In genomic region chr10:75071756-75072155, GRCh38 we compare ENCODE assay signal across 27 cellular contexts.
"Had no signal": no experiment of that assay in that cellular context is flagged by ENCODE, and none has a peak within 500 bp of the region (broad histone marks: within the 10 kb centered on the region; RNA-seq: fewer than 3 reads in every experiment).

No MANE protein-coding gene starts in this region.

- H3K36me3 Mint-ChIP-seq: activated CD4-positive, alpha-beta memory T cell treated with anti-CD3 and anti-CD28 coated beads for 36 hours; naive thymus-derived CD4-positive, alpha-beta T cell; stimulated activated effector memory CD8-positive, alpha-beta T cell treated with anti-CD3 and anti-CD28 coated beads, Interleukin-12 subunit alpha, Interleukin-12 subunit beta, amount 100 ng/mL, for 72 hours had no signal

- H3K27me3 Mint-ChIP-seq: activated CD4-positive, alpha-beta memory T cell treated with anti-CD3 and anti-CD28 coated beads for 36 hours; activated CD4-positive, alpha-beta T cell treated with anti-CD3 and anti-CD28 coated beads, Interleukin-2, amount 10 ng/mL, durations not matched to agents 24 days and 14 days; activated T-helper 17 cell treated with anti-CD3 and anti-CD28 coated beads, Interleukin-2, amount 50 U/mL, for 72 hours; naive thymus-derived CD4-positive, alpha-beta T cell; T-helper 17 cell had no signal

- H3K4me3 ChIP-seq: breast epithelium, esophagus squamous epithelium, right lobe of liver, skin epidermis, suprapubic skin, tibial nerve had no signal

- H3K4me3 Mint-ChIP-seq: activated CD4-positive, alpha-beta memory T cell treated with anti-CD3 and anti-CD28 coated beads for 36 hours; activated CD4-positive, alpha-beta T cell treated with anti-CD3 and anti-CD28 coated beads, Interleukin-2, amount 10 ng/mL, durations not matched to agents 24 days and 14 days; activated T-cell treated with anti-CD3 and anti-CD28 coated beads, Interleukin-2, amount 50 U/mL, for 4 hours; activated T-helper 17 cell treated with anti-CD3 and anti-CD28 coated beads, Interleukin-2, amount 50 U/mL, for 72 hours; naive thymus-derived CD4-positive, alpha-beta T cell; stimulated activated effector memory CD8-positive, alpha-beta T cell treated with anti-CD3 and anti-CD28 coated beads, Interleukin-12 subunit alpha, Interleukin-12 subunit beta, amount 100 ng/mL, for 72 hours; T-helper 17 cell had no signal

- DNase-seq: activated CD4-positive, alpha-beta memory T cell treated with anti-CD3 and anti-CD28 coated beads for 36 hours; activated CD4-positive, alpha-beta T cell treated with anti-CD3 and anti-CD28 coated beads, Interleukin-2, amount 10 ng/mL, durations not matched to agents 24 days and 14 days; activated CD4-positive, CD25-positive, alpha-beta regulatory T cell treated with anti-CD3 and anti-CD28 coated beads, Interleukin-2, amount 50 U/mL, for 72 hours; activated gamma-delta T cell treated with Interleukin-2 at 50 U/mL for 16 hours; activated naive CD4-positive, alpha-beta T cell treated with anti-CD3 and anti-CD28 coated beads, Interleukin-2, amount 50 U/mL, for 16 hours; activated T-cell treated with anti-CD3 and anti-CD28 coated beads, Interleukin-2, amount 50 U/mL, for 4 hours; amniotic stem cell; central memory CD4-positive, alpha-beta T cell; effector CD4-positive, alpha-beta T cell; esophagus squamous epithelium; foreskin melanocyte; mammary epithelial cell; midbrain; naive thymus-derived CD4-positive, alpha-beta T cell; right lobe of liver; stimulated activated CD4-positive, alpha-beta T cell treated with anti-CD3 and anti-CD28 coated beads, Interleukin-12 subunit alpha, Interleukin-12 subunit beta, amount 100 ng/mL, for 4 hours; stimulated activated CD4-positive, alpha-beta T cell treated with anti-CD3 and anti-CD28 coated beads, Interleukin-4, amount 100 ng/mL, for 24 hours; SW 1271; T-helper 17 cell; T1000 had no signal

- ATAC-seq: activated T-cell treated with anti-CD3 and anti-CD28 coated beads, Interleukin-2, amount 50 U/mL, for 4 hours; activated T-helper 17 cell treated with anti-CD3 and anti-CD28 coated beads, Interleukin-2, amount 50 U/mL, for 72 hours; naive thymus-derived CD4-positive, alpha-beta T cell; stimulated activated effector memory CD8-positive, alpha-beta T cell treated with anti-CD3 and anti-CD28 coated beads, Interleukin-12 subunit alpha, Interleukin-12 subunit beta, amount 100 ng/mL, for 72 hours; T-helper 17 cell had no signal

- H3K9me3 ChIP-seq: breast epithelium, esophagus squamous epithelium, right lobe of liver, suprapubic skin, tibial nerve had no signal

- H3K27ac Mint-ChIP-seq: activated CD4-positive, alpha-beta memory T cell treated with anti-CD3 and anti-CD28 coated beads for 36 hours; activated CD4-positive, alpha-beta T cell treated with anti-CD3 and anti-CD28 coated beads, Interleukin-2, amount 10 ng/mL, durations not matched to agents 24 days and 14 days; activated T-helper 17 cell treated with anti-CD3 and anti-CD28 coated beads, Interleukin-2, amount 50 U/mL, for 72 hours; naive thymus-derived CD4-positive, alpha-beta T cell; stimulated activated effector memory CD8-positive, alpha-beta T cell treated with anti-CD3 and anti-CD28 coated beads, Interleukin-12 subunit alpha, Interleukin-12 subunit beta, amount 100 ng/mL, for 72 hours; T-helper 17 cell had no signal

- H3K9me3 Mint-ChIP-seq: activated CD4-positive, alpha-beta memory T cell treated with anti-CD3 and anti-CD28 coated beads for 36 hours; activated CD4-positive, alpha-beta T cell treated with anti-CD3 and anti-CD28 coated beads, Interleukin-2, amount 10 ng/mL, durations not matched to agents 24 days and 14 days; activated T-cell treated with anti-CD3 and anti-CD28 coated beads, Interleukin-2, amount 50 U/mL, for 4 hours; activated T-helper 17 cell treated with anti-CD3 and anti-CD28 coated beads, Interleukin-2, amount 50 U/mL, for 72 hours; naive thymus-derived CD4-positive, alpha-beta T cell; stimulated activated effector memory CD8-positive, alpha-beta T cell treated with anti-CD3 and anti-CD28 coated beads, Interleukin-12 subunit alpha, Interleukin-12 subunit beta, amount 100 ng/mL, for 72 hours had no signal

- H3K4me1 ChIP-seq: breast epithelium, suprapubic skin, tibial nerve had no signal

- H3K27me3 ChIP-seq: breast epithelium, right lobe of liver, suprapubic skin, tibial nerve had no signal

- H3K36me3 ChIP-seq: breast epithelium, esophagus squamous epithelium, right lobe of liver, suprapubic skin, tibial nerve had no signal

- H3K27ac ChIP-seq: breast epithelium, epithelial cell of prostate, esophagus squamous epithelium, right lobe of liver, skin epidermis, suprapubic skin, tibial nerve had no signal
